Comparison of ENCODE assay signal across 1 cellular context in the genomic region with DNA sequence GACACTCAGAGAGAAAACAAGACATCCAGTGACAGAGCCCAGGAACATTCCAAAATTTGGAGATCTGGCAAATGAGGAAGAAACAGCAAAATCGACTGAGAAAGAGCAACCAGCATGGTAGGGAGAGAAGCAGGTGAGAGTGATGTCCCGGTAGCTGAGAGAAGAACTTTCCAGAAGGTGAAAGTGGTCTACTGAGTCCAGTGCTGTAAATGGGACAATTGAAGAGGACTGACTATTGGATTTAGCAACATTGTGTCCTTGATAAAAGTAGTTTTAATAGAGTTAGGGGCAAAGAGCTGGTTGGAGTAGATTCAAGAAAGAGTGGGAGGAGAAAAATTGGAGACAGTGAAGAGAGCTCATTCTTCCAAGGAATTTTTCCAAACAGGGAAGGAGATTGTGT.
TF ChIP-seq lines count a peak whose summit lies in the region.

No MANE protein-coding gene starts in this region.

TF ChIP-seq in GM12878, 131 proteins besides CTCF, POLR2A, EP300 and RAD21:
- TF ChIP-seq TARDBP (IDR thresholded peaks at IDR 0.05; ENCODE audit: borderline replicate concordance): no peak
- no peak for TF ChIP-seq PML (IDR thresholded peaks at IDR 0.05; ENCODE audit: low read length)
- TF ChIP-seq EGR1 (IDR thresholded peaks at IDR 0.05; ENCODE audit: borderline replicate concordance in 1 of 2, low read depth in 2 of 2, low read length in 2 of 2): no peak
- TF ChIP-seq KAT2A (conservative IDR thresholded peaks at IDR 0.05; ENCODE audit: control insufficient read depth, low read depth, low read length): no peak
- TF ChIP-seq, protein P1, sequence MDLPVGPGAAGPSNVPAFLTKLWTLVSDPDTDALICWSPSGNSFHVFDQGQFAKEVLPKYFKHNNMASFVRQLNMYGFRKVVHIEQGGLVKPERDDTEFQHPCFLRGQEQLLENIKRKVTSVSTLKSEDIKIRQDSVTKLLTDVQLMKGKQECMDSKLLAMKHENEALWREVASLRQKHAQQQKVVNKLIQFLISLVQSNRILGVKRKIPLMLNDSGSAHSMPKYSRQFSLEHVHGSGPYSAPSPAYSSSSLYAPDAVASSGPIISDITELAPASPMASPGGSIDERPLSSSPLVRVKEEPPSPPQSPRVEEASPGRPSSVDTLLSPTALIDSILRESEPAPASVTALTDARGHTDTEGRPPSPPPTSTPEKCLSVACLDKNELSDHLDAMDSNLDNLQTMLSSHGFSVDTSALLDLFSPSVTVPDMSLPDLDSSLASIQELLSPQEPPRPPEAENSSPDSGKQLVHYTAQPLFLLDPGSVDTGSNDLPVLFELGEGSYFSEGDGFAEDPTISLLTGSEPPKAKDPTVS (IDR thresholded peaks at IDR 0.05; ENCODE audit: low read depth, low read length): no peak
- TF ChIP-seq, protein P2, sequence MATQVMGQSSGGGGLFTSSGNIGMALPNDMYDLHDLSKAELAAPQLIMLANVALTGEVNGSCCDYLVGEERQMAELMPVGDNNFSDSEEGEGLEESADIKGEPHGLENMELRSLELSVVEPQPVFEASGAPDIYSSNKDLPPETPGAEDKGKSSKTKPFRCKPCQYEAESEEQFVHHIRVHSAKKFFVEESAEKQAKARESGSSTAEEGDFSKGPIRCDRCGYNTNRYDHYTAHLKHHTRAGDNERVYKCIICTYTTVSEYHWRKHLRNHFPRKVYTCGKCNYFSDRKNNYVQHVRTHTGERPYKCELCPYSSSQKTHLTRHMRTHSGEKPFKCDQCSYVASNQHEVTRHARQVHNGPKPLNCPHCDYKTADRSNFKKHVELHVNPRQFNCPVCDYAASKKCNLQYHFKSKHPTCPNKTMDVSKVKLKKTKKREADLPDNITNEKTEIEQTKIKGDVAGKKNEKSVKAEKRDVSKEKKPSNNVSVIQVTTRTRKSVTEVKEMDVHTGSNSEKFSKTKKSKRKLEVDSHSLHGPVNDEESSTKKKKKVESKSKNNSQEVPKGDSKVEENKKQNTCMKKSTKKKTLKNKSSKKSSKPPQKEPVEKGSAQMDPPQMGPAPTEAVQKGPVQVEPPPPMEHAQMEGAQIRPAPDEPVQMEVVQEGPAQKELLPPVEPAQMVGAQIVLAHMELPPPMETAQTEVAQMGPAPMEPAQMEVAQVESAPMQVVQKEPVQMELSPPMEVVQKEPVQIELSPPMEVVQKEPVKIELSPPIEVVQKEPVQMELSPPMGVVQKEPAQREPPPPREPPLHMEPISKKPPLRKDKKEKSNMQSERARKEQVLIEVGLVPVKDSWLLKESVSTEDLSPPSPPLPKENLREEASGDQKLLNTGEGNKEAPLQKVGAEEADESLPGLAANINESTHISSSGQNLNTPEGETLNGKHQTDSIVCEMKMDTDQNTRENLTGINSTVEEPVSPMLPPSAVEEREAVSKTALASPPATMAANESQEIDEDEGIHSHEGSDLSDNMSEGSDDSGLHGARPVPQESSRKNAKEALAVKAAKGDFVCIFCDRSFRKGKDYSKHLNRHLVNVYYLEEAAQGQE (IDR thresholded peaks at IDR 0.05; ENCODE audit: low read depth, low read length): no peak
- no peak for TF ChIP-seq RBBP5 (conservative IDR thresholded peaks at IDR 0.05)
- TF ChIP-seq, protein P3, sequence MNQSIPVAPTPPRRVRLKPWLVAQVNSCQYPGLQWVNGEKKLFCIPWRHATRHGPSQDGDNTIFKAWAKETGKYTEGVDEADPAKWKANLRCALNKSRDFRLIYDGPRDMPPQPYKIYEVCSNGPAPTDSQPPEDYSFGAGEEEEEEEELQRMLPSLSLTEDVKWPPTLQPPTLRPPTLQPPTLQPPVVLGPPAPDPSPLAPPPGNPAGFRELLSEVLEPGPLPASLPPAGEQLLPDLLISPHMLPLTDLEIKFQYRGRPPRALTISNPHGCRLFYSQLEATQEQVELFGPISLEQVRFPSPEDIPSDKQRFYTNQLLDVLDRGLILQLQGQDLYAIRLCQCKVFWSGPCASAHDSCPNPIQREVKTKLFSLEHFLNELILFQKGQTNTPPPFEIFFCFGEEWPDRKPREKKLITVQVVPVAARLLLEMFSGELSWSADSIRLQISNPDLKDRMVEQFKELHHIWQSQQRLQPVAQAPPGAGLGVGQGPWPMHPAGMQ (IDR thresholded peaks at IDR 0.05; ENCODE audit: borderline replicate concordance): no peak
- no peak for TF ChIP-seq SUPT20H (IDR thresholded peaks at IDR 0.05; ENCODE audit: borderline replicate concordance, control insufficient read depth, low read depth, low read length)
- no peak for TF ChIP-seq SUZ12 (IDR thresholded peaks at IDR 0.05; ENCODE audit: unreplicated experiment)
- no peak for TF ChIP-seq POU2F2 (IDR thresholded peaks at IDR 0.05; ENCODE audit: borderline replicate concordance, low read depth, low read length)
- no peak for TF ChIP-seq NRF1 (conservative IDR thresholded peaks at IDR 0.05; ENCODE audit: low read depth, low read length)
- TF ChIP-seq CREB1 (IDR thresholded peaks at IDR 0.05; ENCODE audit: low read depth): no peak
- no peak for TF ChIP-seq DPF2 (IDR thresholded peaks at IDR 0.05)
